1 cellular context compared by ENCODE assay signal in the genomic region with DNA sequence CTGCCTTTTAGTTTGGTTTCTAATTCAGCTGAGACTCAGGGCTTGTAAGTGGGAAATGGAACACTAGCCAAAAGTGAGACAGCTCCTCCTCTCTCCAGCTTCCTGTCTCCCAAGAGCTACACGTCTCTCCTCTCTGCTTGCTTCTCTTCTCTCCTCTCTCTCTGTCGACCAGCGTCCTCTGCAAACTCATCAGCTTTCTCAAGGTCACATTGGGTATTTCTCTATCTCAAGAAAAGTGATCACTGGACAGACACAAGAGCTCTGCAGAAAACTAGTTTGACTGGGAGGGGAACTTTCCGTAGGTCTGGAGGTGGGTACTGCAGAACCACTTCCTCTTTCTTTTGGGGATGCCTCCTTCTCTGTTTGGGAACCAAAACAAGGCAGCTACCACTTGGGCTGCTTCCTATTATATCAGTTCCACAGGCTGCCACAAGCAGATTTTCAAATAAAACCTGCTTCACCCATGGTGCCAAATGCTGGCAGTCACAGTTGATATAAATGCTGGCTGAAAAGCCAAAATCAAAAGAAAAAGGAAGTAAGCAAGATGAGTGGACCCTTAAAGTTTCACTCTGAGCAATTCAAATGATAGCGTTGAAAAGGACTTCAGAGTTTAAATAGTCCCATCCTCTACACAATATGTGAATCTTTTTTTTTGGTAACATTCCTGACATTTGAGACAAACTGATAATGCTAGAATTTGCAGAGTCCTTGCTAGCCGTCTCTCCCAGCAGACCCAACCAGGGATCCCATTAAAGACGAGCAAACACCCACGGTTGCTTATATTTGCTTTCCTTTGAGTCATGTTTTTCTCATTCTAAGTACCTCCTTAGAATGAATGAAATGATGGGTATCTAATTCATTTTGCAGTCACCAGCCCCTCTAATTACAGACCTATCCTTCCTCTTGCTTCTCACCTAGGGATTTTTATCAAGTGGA.
A peak's percentile ranks its signal among the peaks of the same experiment; 100 is the strongest.
TF ChIP-seq lines count a peak whose summit lies in the region.

No MANE protein-coding gene starts in this region.

TF ChIP-seq in GM12878, 131 proteins besides CTCF, POLR2A, EP300 and RAD21 (continued from another document):
- TF ChIP-seq CREM (IDR thresholded peaks at IDR 0.05; ENCODE audit: low read depth) (no peak; the same call in 1 of the 2 replicates), GABPA (IDR thresholded peaks at IDR 0.05; ENCODE audit: low read depth) (0 out of 2 replicates have a peak, but pooled peaks have one; percentile 33), RUNX3 (IDR thresholded peaks at IDR 0.05; ENCODE audit: low read length) (peak; percentile 82), MTA2 (IDR thresholded peaks at IDR 0.05; ENCODE audit: low read depth) (peak; percentile 80), ATF7 (IDR thresholded peaks at IDR 0.05; ENCODE audit: low read depth) (0 out of 2 replicates have a peak, but pooled peaks have one; percentile 39), ZBED1 (IDR thresholded peaks at IDR 0.05; ENCODE audit: borderline replicate concordance) (peak; percentile 62; the same call in 1 of the 2 replicates), REST (IDR thresholded peaks at IDR 0.05; ENCODE audit: low read depth, low read length) (0 out of 2 replicates have a peak, but pooled peaks have one; percentile 6), RELB (IDR thresholded peaks at IDR 0.05; ENCODE audit: low read depth) (peak; percentile 91), SRF (IDR thresholded peaks at IDR 0.05; ENCODE audit: low read depth in 2 of 2, low read length in 2 of 2) (0 out of 4 replicates have a peak, but pooled peaks of 1 of the 2 experiments have one; percentile 58), ZNF217 (IDR thresholded peaks at IDR 0.05) (peak; percentile 57; the same call in 1 of the 2 replicates), POU2F2 (IDR thresholded peaks at IDR 0.05; ENCODE audit: borderline replicate concordance, low read depth, low read length) (0 out of 3 replicates have a peak, but pooled peaks have one; percentile 6), ZNF384 (IDR thresholded peaks at IDR 0.05; ENCODE audit: borderline replicate concordance, low read depth, low read length) (no peak), NFIC (IDR thresholded peaks at IDR 0.05; ENCODE audit: low read depth, low read length) (peak; percentile 83), RELA (IDR thresholded peaks at IDR 0.05; ENCODE audit: borderline replicate concordance, partially characterized antibody) (peak; percentile 49), BMI1 (IDR thresholded peaks at IDR 0.05; ENCODE audit: borderline replicate concordance) (peak; percentile 70; the same call in 1 of the 2 replicates), DPF2 (IDR thresholded peaks at IDR 0.05) (peak; percentile 99)
- TF ChIP-seq, protein P1, sequence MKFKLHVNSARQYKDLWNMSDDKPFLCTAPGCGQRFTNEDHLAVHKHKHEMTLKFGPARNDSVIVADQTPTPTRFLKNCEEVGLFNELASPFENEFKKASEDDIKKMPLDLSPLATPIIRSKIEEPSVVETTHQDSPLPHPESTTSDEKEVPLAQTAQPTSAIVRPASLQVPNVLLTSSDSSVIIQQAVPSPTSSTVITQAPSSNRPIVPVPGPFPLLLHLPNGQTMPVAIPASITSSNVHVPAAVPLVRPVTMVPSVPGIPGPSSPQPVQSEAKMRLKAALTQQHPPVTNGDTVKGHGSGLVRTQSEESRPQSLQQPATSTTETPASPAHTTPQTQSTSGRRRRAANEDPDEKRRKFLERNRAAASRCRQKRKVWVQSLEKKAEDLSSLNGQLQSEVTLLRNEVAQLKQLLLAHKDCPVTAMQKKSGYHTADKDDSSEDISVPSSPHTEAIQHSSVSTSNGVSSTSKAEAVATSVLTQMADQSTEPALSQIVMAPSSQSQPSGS (IDR thresholded peaks at IDR 0.05; ENCODE audit: low read length) = peak; percentile 67; the same call in 1 of the 2 replicates
- TF ChIP-seq, protein P2, sequence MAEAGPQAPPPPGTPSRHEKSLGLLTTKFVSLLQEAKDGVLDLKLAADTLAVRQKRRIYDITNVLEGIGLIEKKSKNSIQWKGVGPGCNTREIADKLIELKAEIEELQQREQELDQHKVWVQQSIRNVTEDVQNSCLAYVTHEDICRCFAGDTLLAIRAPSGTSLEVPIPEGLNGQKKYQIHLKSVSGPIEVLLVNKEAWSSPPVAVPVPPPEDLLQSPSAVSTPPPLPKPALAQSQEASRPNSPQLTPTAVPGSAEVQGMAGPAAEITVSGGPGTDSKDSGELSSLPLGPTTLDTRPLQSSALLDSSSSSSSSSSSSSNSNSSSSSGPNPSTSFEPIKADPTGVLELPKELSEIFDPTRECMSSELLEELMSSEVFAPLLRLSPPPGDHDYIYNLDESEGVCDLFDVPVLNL (IDR thresholded peaks at IDR 0.05; ENCODE audit: low read depth, low read length) = no peak
